ENCODE assay signal across 16 cellular contexts in genomic region chr2:16522031-16522818, GRCh38.
"Had no signal": no experiment of that assay in that cellular context is flagged by ENCODE, and none has a peak within 500 bp of the region (broad histone marks: within the 10 kb centered on the region; RNA-seq: fewer than 3 reads in every experiment).

No MANE protein-coding gene starts in this region.

- H3K9me3 Mint-ChIP-seq: activated CD4-positive, alpha-beta memory T cell treated with anti-CD3 and anti-CD28 coated beads for 36 hours; activated T-cell treated with anti-CD3 and anti-CD28 coated beads, Interleukin-2, amount 50 U/mL, for 4 hours; stimulated activated memory B cell treated with anti-CD40 and anti-IgM and Interleukin-4, amounts not matched to agents 10 μg/mL and 1 μg/mL and 100 μg/mL, for 72 hours; T-cell had no signal

- H3K4me3 Mint-ChIP-seq: activated CD4-positive, alpha-beta memory T cell treated with anti-CD3 and anti-CD28 coated beads for 36 hours; activated T-cell treated with anti-CD3 and anti-CD28 coated beads, Interleukin-2, amount 50 U/mL, for 4 hours; stimulated activated memory B cell treated with anti-CD40 and anti-IgM and Interleukin-4, amounts not matched to agents 10 μg/mL and 1 μg/mL and 100 μg/mL, for 72 hours; T-cell had no signal

- H3K27me3 ChIP-seq: ascending aorta, tibial nerve had no signal

- H3K36me3 Mint-ChIP-seq: activated CD4-positive, alpha-beta memory T cell treated with anti-CD3 and anti-CD28 coated beads for 36 hours; stimulated activated memory B cell treated with anti-CD40 and anti-IgM and Interleukin-4, amounts not matched to agents 10 μg/mL and 1 μg/mL and 100 μg/mL, for 72 hours; T-cell had no signal

- H3K9me3 ChIP-seq: ascending aorta, tibial nerve had no signal

- H3K27ac ChIP-seq: ascending aorta, tibial nerve, VCaP had no signal

- H3K27me3 Mint-ChIP-seq: activated CD4-positive, alpha-beta memory T cell treated with anti-CD3 and anti-CD28 coated beads for 36 hours had no signal

- H3K4me1 ChIP-seq: ascending aorta had no signal

- H3K36me3 ChIP-seq: ascending aorta, tibial nerve had no signal

- H3K4me1 Mint-ChIP-seq: stimulated activated memory B cell treated with anti-CD40 and anti-IgM and Interleukin-4, amounts not matched to agents 10 μg/mL and 1 μg/mL and 100 μg/mL, for 72 hours; T-cell had no signal

- ATAC-seq: activated T-cell treated with anti-CD3 and anti-CD28 coated beads, Interleukin-2, amount 50 U/mL, for 4 hours; left ventricle myocardium superior; right cardiac atrium; stimulated activated memory B cell treated with anti-CD40 and anti-IgM and Interleukin-4, amounts not matched to agents 10 μg/mL and 1 μg/mL and 100 μg/mL, for 72 hours; T-cell had no signal

- H3K27ac Mint-ChIP-seq: activated CD4-positive, alpha-beta memory T cell treated with anti-CD3 and anti-CD28 coated beads for 36 hours; stimulated activated memory B cell treated with anti-CD40 and anti-IgM and Interleukin-4, amounts not matched to agents 10 μg/mL and 1 μg/mL and 100 μg/mL, for 72 hours; T-cell had no signal

- H3K4me3 ChIP-seq: ascending aorta, dorsolateral prefrontal cortex, tibial nerve had no signal

- DNase-seq: activated CD4-positive, alpha-beta memory T cell treated with anti-CD3 and anti-CD28 coated beads for 36 hours; activated gamma-delta T cell; activated T-cell treated with anti-CD3 and anti-CD28 coated beads, Interleukin-2, amount 50 U/mL, for 4 hours; cerebellar nuclear complex; dorsolateral prefrontal cortex; foreskin melanocyte; head of caudate nucleus; left ventricle myocardium superior; mesenchymal stem cell; right cardiac atrium; T-cell; T1000 had no signal
